ENCODE assay signal across 20 cellular contexts in genomic region chr1:109579496-109579895, GRCh38. TPM values are rescaled to one million over a fixed set of nuclear protein-coding genes. Genes with fewer than 3 reads are reported as not detected.
DNase-seq lines count a peak whose midpoint lies in the region; TF ChIP-seq lines count a peak whose summit lies in the region.
"Had no signal": no experiment of that assay in that cellular context is flagged by ENCODE, and none has a peak within 500 bp of the region (broad histone marks: within the 10 kb centered on the region; RNA-seq: fewer than 3 reads in every experiment).

No MANE protein-coding gene starts in this region.

- H3K27me3 Mint-ChIP-seq in HFFc6 (ENCODE audit: insufficient read depth): no peaks in the 10 kb centered on the region
- H3K27me3 Mint-ChIP-seq: activated CD8-positive, alpha-beta memory T cell treated with anti-CD3 and anti-CD28 coated beads, Interleukin-2, amount 10 ng/mL, durations not matched to agents 7 days and 5 days; stimulated activated naive B cell treated with anti-CD40 and anti-IgM and Interleukin-4, amounts not matched to agents 10 μg/mL and 1 μg/mL and 100 μg/mL, for 72 hours had no signal

- no peak overlapping the region for H3K4me3 Mint-ChIP-seq in HFFc6
- H3K4me3 Mint-ChIP-seq: activated CD8-positive, alpha-beta memory T cell treated with anti-CD3 and anti-CD28 coated beads, Interleukin-2, amount 10 ng/mL, durations not matched to agents 7 days and 5 days; stimulated activated naive B cell treated with anti-CD40 and anti-IgM and Interleukin-4, amounts not matched to agents 10 μg/mL and 1 μg/mL and 100 μg/mL, for 72 hours had no signal

- H3K27ac ChIP-seq in muscle layer of duodenum (ENCODE audit: low read length): peak overlapping the region; percentile 67
- H3K27ac ChIP-seq in thyroid gland: no peak overlapping the region
- H3K27ac ChIP-seq: parathyroid adenoma, SJSA1 had no signal

- peaks cover 18% of the 10 kb centered on the region for H3K4me1 Mint-ChIP-seq in HFFc6 (ENCODE audit: low read depth)

- peak; percentile 35 for DNase-seq in AG08395 (ENCODE audit: low spot score)
- no peak for DNase-seq in HFFc6
- DNase-seq in cerebellum (ENCODE audit: low spot score): peak; percentile 57
- DNase-seq in thyroid gland: no peak
- DNase-seq in NK-92 (lab: John Stamatoyannopoulos, UW; ENCODE audit: unreplicated experiment): no peak
- no peak for DNase-seq in HEK293T (ENCODE audit: extremely low spot score)
- DNase-seq in OCI-M2 (lab: John Stamatoyannopoulos, UW; ENCODE audit: unreplicated experiment): no peak
- DNase-seq: activated CD4-positive, CD25-positive, alpha-beta regulatory T cell treated with anti-CD3 and anti-CD28 coated beads, Interleukin-2, amount 50 U/mL, for 72 hours; activated CD8-positive, alpha-beta memory T cell treated with anti-CD3 and anti-CD28 coated beads, Interleukin-2, amount 10 ng/mL, durations not matched to agents 7 days and 5 days; activated effector memory CD4-positive, alpha-beta T cell treated with anti-CD3 and anti-CD28 coated beads, Interleukin-2, amount 50 U/mL, for 16 hours; GDM1; KBM-7; NCI-H1092 treated with DMSO at 0.1 percent for 48 hours; NCI-H226; spleen; stimulated activated naive B cell treated with anti-CD40 and anti-IgM and Interleukin-4, amounts not matched to agents 10 μg/mL and 1 μg/mL and 100 μg/mL, for 72 hours; T1000 had no signal

- H3K9me3 Mint-ChIP-seq in HFFc6: no peaks in the 10 kb centered on the region
- H3K9me3 Mint-ChIP-seq: stimulated activated naive B cell treated with anti-CD40 and anti-IgM and Interleukin-4, amounts not matched to agents 10 μg/mL and 1 μg/mL and 100 μg/mL, for 72 hours had no signal

- POLR2A ChIA-PET in HEK293T (lab: Yijun Ruan, JAX): interaction anchor here (1.3 kb wide), 1 partner anchor 31 kb away, joined by 3 read pairs; the partner anchor contains the start of gene GNAI3

- H3K27ac Mint-ChIP-seq in HFFc6: peak overlapping the region; percentile 80
- H3K27ac Mint-ChIP-seq: stimulated activated naive B cell treated with anti-CD40 and anti-IgM and Interleukin-4, amounts not matched to agents 10 μg/mL and 1 μg/mL and 100 μg/mL, for 72 hours had no signal

- intact Hi-C loops in thyroid gland (cut with DNase I): no loop called here

- TF ChIP-seq CTCF in HFFc6 (IDR thresholded peaks at IDR 0.05) (no peak), thyroid gland (IDR thresholded peaks at IDR 0.05) (no peak)

- H3K9me3 ChIP-seq in muscle layer of duodenum (ENCODE audit: control insufficient read depth in 1 of 2, low read length in 2 of 2) (no peaks in the 10 kb centered on the region), thyroid gland (no peaks in the 10 kb centered on the region)
- H3K9me3 ChIP-seq: SJSA1, spleen had no signal

- 86 to 100% methylated on average over 1 of the region's 1 CpG for WGBS in thyroid gland, 2 donors

- no peak for TF ChIP-seq POLR2A in thyroid gland (IDR thresholded peaks at IDR 0.05)

- H3K36me3 ChIP-seq in muscle layer of duodenum (ENCODE audit: control insufficient read depth in 1 of 2, insufficient read depth in 2 of 2, low read length in 2 of 2): peaks cover 27 to 32% of the 10 kb centered on the region in 2 donors
- H3K36me3 ChIP-seq in thyroid gland: peaks cover 7 to 17% of the 10 kb centered on the region in 2 donors

- H3K27me3 ChIP-seq in muscle layer of duodenum (ENCODE audit: low read depth, low read length): no peaks in the 10 kb centered on the region
- H3K27me3 ChIP-seq in thyroid gland: no peaks in the 10 kb centered on the region
- H3K27me3 ChIP-seq: SJSA1, spleen had no signal

- CTCF ChIA-PET in HEK293T (lab: Yijun Ruan, JAX): no interaction called here

- H3K4me1 ChIP-seq in muscle layer of duodenum (ENCODE audit: control insufficient read depth in 1 of 2, insufficient read depth in 2 of 2, low read length in 2 of 2) (peaks cover 7 to 13% of the 10 kb centered on the region in 2 donors), thyroid gland (no peaks in the 10 kb centered on the region)
- H3K4me1 ChIP-seq: parathyroid adenoma, SJSA1 had no signal

- H3K36me3 Mint-ChIP-seq in HFFc6 (ENCODE audit: low read depth): peaks cover 30% of the 10 kb centered on the region

- H3K4me3 ChIP-seq in muscle layer of duodenum (ENCODE audit: low read depth in 1 of 2, low read length in 2 of 2) (no peak overlapping the region), thyroid gland (replicated peaks in 1 of 3) (no peak overlapping the region)
- H3K4me3 ChIP-seq: SJSA1, spleen had no signal

TF ChIP-seq in HEK293T, 16 proteins besides CTCF, POLR2A, EP300 and RAD21:
- TF ChIP-seq FOXK2 (IDR thresholded peaks at IDR 0.05) (no peak), FOXM1 (IDR thresholded peaks at IDR 0.05; ENCODE audit: borderline replicate concordance) (no peak), SP1 (IDR thresholded peaks at IDR 0.05) (no peak), TARDBP (IDR thresholded peaks at IDR 0.05) (no peak), ELF4 (IDR thresholded peaks at IDR 0.05) (no peak), LEF1 (IDR thresholded peaks at IDR 0.05; ENCODE audit: borderline replicate concordance) (no peak), ZNF384 (IDR thresholded peaks at IDR 0.05) (no peak)

RNA-seq across cellular contexts. Expression of gene GNAI3, which starts 31.1 kb away (rescaled TPM):
- total RNA-seq in HFFc6 (2021; fragmentation: NEBNext Ultra II Directional; extraction: Animal tissue kit (Norgen Biotek cat#: 25700)): 10 to 100 TPM; 10.6 to 11.7 (median 11.2) TPM
- total RNA-seq in cerebellum (13.2 TPM), thyroid gland (1 to 10 TPM; 5.1 to 7.2 (median 6.0) TPM)

RNA-seq across cellular contexts. Expression of gene GPR61, which starts 39.8 kb away (rescaled TPM):
- under 1 TPM in 1 of 6 experiments, not detected in 5; 0.12 TPM for total RNA-seq in HFFc6 (2021; fragmentation: NEBNext Ultra II Directional; extraction: Animal tissue kit (Norgen Biotek cat#: 25700))
- total RNA-seq in cerebellum (10.9 TPM), thyroid gland (1 to 10 TPM in 2 of 4 donors, under 1 TPM in 2; 0.11 to 3.8 (median 1.1) TPM)
- total RNA-seq: spleen had no signal

RNA-seq across cellular contexts. Expression of gene GNAT2, which starts 39.9 kb away (rescaled TPM):
- under 1 TPM in 3 of 6 experiments, not detected in 3; 0.11 to 0.40 (median 0.34) TPM for total RNA-seq in HFFc6 (2021; fragmentation: NEBNext Ultra II Directional; extraction: Animal tissue kit (Norgen Biotek cat#: 25700))
- total RNA-seq in cerebellum (not detected), thyroid gland (not detected)
- total RNA-seq: activated CD8-positive, alpha-beta memory T cell treated with anti-CD3 and anti-CD28 coated beads, Interleukin-2, amount 10 ng/mL, durations not matched to agents 7 days and 5 days had no signal

RNA-seq across cellular contexts. Expression of gene AMPD2, which starts 40.1 kb away (rescaled TPM):
- total RNA-seq in HFFc6 (2021; fragmentation: NEBNext Ultra II Directional; extraction: Animal tissue kit (Norgen Biotek cat#: 25700)): 100 to 1,000 TPM; 127 to 172 (median 139) TPM
- 35.3 TPM for total RNA-seq in cerebellum
- total RNA-seq in thyroid gland: 10 to 100 TPM; 31.2 to 74.8 (median 46.8) TPM

Comparison
In these comparisons a context has a peak if more than half of its experiments do, and no peak if none do; other contexts are left out.
1. DNase-seq: peak in AG08395 (single experiment) and cerebellum (single experiment); none in HFFc6 (single experiment), thyroid gland (0 of 2), NK-92 (single experiment), HEK293T (single experiment) and OCI-M2 (single experiment).